Comparison of ENCODE assay signal across 8 cellular contexts in genomic region chr13:97116754-97117153, GRCh38.
A peak's percentile ranks its signal among the peaks of the same experiment; 100 is the strongest.
DNase-seq lines count a peak whose midpoint lies in the region; ATAC-seq lines count a peak whose summit lies in the region.

No MANE protein-coding gene starts in this region.

- ATAC-seq in HG02642 (IDR thresholded peaks at IDR 0.05; ENCODE audit: poor library complexity, unreplicated experiment) = no peak

- DNase-seq in DMS153 treated with DMSO at 0.1 percent for 48 hours (lab: John Stamatoyannopoulos, UW; ENCODE audit: unreplicated experiment) = peak; percentile 44
- DNase-seq in HCEC 1CT = peak; percentile 62
- DNase-seq in SHP77 treated with DMSO at 0.1 percent for 48 hours (lab: John Stamatoyannopoulos, UW) = peak; percentile 96
- DNase-seq in kidney tubule cell (ENCODE audit: low spot score) = peak; percentile 54
- no peak for DNase-seq in cerebellar nuclear complex (lab: John Stamatoyannopoulos, UW)
- DNase-seq in OCI-M2 (lab: John Stamatoyannopoulos, UW; ENCODE audit: unreplicated experiment) = no peak
- DNase-seq in NCI-H2227 (lab: John Stamatoyannopoulos, UW; ENCODE audit: unreplicated experiment) = no peak

Comparison
In these comparisons a context has a peak if more than half of its experiments do, and no peak if none do; other contexts are left out.
1. DNase-seq: peak in DMS153 treated with DMSO at 0.1 percent for 48 hours (single experiment), HCEC 1CT (single experiment), SHP77 treated with DMSO at 0.1 percent for 48 hours (single experiment) and kidney tubule cell (single experiment); none in cerebellar nuclear complex (0 of 2), OCI-M2 (single experiment) and NCI-H2227 (single experiment).